In genomic region chr4:20254517-20255250, GRCh38 we compare ENCODE assay signal across 1 cellular context.
A peak's percentile ranks its signal among the peaks of the same experiment; 100 is the strongest.
TF ChIP-seq lines count a peak whose summit lies in the region.

No MANE protein-coding gene starts in this region.

TF ChIP-seq in HEK293, 187 proteins besides CTCF, POLR2A, EP300 and RAD21 (continued from another document and continues in another):
- TF ChIP-seq ZNF449 (tag by site-specific recombination; IDR thresholded peaks at IDR 0.05) (peak; percentile 71), ZNF10 (tag by site-specific recombination; IDR thresholded peaks at IDR 0.05) (no peak), ZNF530 (tag by site-specific recombination; IDR thresholded peaks at IDR 0.05; ENCODE audit: low read depth) (no peak), SP3 (tag by site-specific recombination; IDR thresholded peaks at IDR 0.05) (no peak), ZNF701 (tag by site-specific recombination; IDR thresholded peaks at IDR 0.05) (no peak), ZFP37 (tag by site-specific recombination; IDR thresholded peaks at IDR 0.05) (no peak), ZNF335 (tag by site-specific recombination; conservative IDR thresholded peaks at IDR 0.05) (0 out of 2 replicates have a peak, but pooled peaks have one; percentile 12), ZFHX2 (tag by site-specific recombination; conservative IDR thresholded peaks at IDR 0.05) (peak; percentile 59), ZNF792 (tag by site-specific recombination; IDR thresholded peaks at IDR 0.05) (no peak), ZNF239 (tag by site-specific recombination; IDR thresholded peaks at IDR 0.05) (no peak), ZNF48 (tag by site-specific recombination; IDR thresholded peaks at IDR 0.05) (no peak), ZIC2 (tag by site-specific recombination; IDR thresholded peaks at IDR 0.05) (0 out of 2 replicates have a peak, but pooled peaks have one; percentile 15), ZNF274 (IDR thresholded peaks at IDR 0.05; ENCODE audit: low read length) (no peak), ZNF274 (tag by site-specific recombination; IDR thresholded peaks at IDR 0.05; ENCODE audit: borderline replicate concordance) (no peak), ZNF548 (tag by site-specific recombination; IDR thresholded peaks at IDR 0.05) (no peak), ZNF341 (tag by site-specific recombination; IDR thresholded peaks at IDR 0.05; ENCODE audit: low read depth) (peak; percentile 88), ZNF600 (tag by site-specific recombination; IDR thresholded peaks at IDR 0.05) (no peak), ZBTB11 (tag by site-specific recombination; conservative IDR thresholded peaks at IDR 0.05; ENCODE audit: low read depth) (no peak), ZNF623 (tag by site-specific recombination; IDR thresholded peaks at IDR 0.05) (no peak), ZNF140 (tag by site-specific recombination; IDR thresholded peaks at IDR 0.05) (no peak), ZNF626 (tag by site-specific recombination; IDR thresholded peaks at IDR 0.05) (no peak), ZNF830 (tag by site-specific recombination; IDR thresholded peaks at IDR 0.05; ENCODE audit: low read depth) (no peak), BCL11B (tag by site-specific recombination; IDR thresholded peaks at IDR 0.05; ENCODE audit: low read depth) (peak; percentile 23; the same call in 1 of the 2 replicates), GLIS2 (tag by site-specific recombination; IDR thresholded peaks at IDR 0.05) (peak; percentile 54), ZFP3 (tag by site-specific recombination; IDR thresholded peaks at IDR 0.05; ENCODE audit: low read depth) (no peak), SP7 (tag by site-specific recombination; IDR thresholded peaks at IDR 0.05) (0 out of 2 replicates have a peak, but pooled peaks have one; percentile 29), ZNF501 (tag by site-specific recombination; IDR thresholded peaks at IDR 0.05) (no peak), ZNF155 (tag by site-specific recombination; IDR thresholded peaks at IDR 0.05) (no peak), ZNF776 (tag by site-specific recombination; IDR thresholded peaks at IDR 0.05; ENCODE audit: borderline replicate concordance) (no peak), ZNF19 (tag by site-specific recombination; IDR thresholded peaks at IDR 0.05; ENCODE audit: low read depth) (no peak), SCRT2 (tag by site-specific recombination; IDR thresholded peaks at IDR 0.05) (no peak), OSR2 (tag by site-specific recombination; IDR thresholded peaks at IDR 0.05) (no peak), ZNF146 (tag by site-specific recombination; IDR thresholded peaks at IDR 0.05) (no peak), MYNN (tag by site-specific recombination; IDR thresholded peaks at IDR 0.05; ENCODE audit: borderline replicate concordance) (no peak), ZNF561 (tag by site-specific recombination; IDR thresholded peaks at IDR 0.05; ENCODE audit: borderline replicate concordance) (no peak), ZNF473 (tag by site-specific recombination; IDR thresholded peaks at IDR 0.05) (no peak), ZNF2 (tag by site-specific recombination; IDR thresholded peaks at IDR 0.05) (no peak), ZNF114 (tag by site-specific recombination; IDR thresholded peaks at IDR 0.05) (no peak), ZNF24 (tag by site-specific recombination; IDR thresholded peaks at IDR 0.05) (no peak), KLF7 (tag by site-specific recombination; IDR thresholded peaks at IDR 0.05; ENCODE audit: borderline replicate concordance) (no peak), ZNF266 (tag by site-specific recombination; IDR thresholded peaks at IDR 0.05; ENCODE audit: low read depth) (no peak), ZXDB (tag by site-specific recombination; IDR thresholded peaks at IDR 0.05) (0 out of 2 replicates have a peak, but pooled peaks have one; percentile 26), ZNF148 (tag by site-specific recombination; IDR thresholded peaks at IDR 0.05; ENCODE audit: borderline replicate concordance) (no peak), ZNF664 (tag by site-specific recombination; IDR thresholded peaks at IDR 0.05) (no peak)
- TF ChIP-seq, protein P1, sequence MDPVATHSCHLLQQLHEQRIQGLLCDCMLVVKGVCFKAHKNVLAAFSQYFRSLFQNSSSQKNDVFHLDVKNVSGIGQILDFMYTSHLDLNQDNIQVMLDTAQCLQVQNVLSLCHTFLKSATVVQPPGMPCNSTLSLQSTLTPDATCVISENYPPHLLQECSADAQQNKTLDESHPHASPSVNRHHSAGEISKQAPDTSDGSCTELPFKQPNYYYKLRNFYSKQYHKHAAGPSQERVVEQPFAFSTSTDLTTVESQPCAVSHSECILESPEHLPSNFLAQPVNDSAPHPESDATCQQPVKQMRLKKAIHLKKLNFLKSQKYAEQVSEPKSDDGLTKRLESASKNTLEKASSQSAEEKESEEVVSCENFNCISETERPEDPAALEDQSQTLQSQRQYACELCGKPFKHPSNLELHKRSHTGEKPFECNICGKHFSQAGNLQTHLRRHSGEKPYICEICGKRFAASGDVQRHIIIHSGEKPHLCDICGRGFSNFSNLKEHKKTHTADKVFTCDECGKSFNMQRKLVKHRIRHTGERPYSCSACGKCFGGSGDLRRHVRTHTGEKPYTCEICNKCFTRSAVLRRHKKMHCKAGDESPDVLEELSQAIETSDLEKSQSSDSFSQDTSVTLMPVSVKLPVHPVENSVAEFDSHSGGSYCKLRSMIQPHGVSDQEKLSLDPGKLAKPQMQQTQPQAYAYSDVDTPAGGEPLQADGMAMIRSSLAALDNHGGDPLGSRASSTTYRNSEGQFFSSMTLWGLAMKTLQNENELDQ (tag by site-specific recombination; IDR thresholded peaks at IDR 0.05; ENCODE audit: low read depth): no peak
- TF ChIP-seq, protein P2, sequence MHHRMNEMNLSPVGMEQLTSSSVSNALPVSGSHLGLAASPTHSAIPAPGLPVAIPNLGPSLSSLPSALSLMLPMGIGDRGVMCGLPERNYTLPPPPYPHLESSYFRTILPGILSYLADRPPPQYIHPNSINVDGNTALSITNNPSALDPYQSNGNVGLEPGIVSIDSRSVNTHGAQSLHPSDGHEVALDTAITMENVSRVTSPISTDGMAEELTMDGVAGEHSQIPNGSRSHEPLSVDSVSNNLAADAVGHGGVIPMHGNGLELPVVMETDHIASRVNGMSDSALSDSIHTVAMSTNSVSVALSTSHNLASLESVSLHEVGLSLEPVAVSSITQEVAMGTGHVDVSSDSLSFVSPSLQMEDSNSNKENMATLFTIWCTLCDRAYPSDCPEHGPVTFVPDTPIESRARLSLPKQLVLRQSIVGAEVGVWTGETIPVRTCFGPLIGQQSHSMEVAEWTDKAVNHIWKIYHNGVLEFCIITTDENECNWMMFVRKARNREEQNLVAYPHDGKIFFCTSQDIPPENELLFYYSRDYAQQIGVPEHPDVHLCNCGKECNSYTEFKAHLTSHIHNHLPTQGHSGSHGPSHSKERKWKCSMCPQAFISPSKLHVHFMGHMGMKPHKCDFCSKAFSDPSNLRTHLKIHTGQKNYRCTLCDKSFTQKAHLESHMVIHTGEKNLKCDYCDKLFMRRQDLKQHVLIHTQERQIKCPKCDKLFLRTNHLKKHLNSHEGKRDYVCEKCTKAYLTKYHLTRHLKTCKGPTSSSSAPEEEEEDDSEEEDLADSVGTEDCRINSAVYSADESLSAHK (tag by site-specific recombination; IDR thresholded peaks at IDR 0.05): peak; percentile 99
- TF ChIP-seq, protein P3, sequence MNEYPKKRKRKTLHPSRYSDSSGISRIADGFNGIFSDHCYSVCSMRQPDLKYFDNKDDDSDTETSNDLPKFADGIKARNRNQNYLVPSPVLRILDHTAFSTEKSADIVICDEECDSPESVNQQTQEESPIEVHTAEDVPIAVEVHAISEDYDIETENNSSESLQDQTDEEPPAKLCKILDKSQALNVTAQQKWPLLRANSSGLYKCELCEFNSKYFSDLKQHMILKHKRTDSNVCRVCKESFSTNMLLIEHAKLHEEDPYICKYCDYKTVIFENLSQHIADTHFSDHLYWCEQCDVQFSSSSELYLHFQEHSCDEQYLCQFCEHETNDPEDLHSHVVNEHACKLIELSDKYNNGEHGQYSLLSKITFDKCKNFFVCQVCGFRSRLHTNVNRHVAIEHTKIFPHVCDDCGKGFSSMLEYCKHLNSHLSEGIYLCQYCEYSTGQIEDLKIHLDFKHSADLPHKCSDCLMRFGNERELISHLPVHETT (tag by site-specific recombination; IDR thresholded peaks at IDR 0.05): no peak
- TF ChIP-seq, protein P4, sequence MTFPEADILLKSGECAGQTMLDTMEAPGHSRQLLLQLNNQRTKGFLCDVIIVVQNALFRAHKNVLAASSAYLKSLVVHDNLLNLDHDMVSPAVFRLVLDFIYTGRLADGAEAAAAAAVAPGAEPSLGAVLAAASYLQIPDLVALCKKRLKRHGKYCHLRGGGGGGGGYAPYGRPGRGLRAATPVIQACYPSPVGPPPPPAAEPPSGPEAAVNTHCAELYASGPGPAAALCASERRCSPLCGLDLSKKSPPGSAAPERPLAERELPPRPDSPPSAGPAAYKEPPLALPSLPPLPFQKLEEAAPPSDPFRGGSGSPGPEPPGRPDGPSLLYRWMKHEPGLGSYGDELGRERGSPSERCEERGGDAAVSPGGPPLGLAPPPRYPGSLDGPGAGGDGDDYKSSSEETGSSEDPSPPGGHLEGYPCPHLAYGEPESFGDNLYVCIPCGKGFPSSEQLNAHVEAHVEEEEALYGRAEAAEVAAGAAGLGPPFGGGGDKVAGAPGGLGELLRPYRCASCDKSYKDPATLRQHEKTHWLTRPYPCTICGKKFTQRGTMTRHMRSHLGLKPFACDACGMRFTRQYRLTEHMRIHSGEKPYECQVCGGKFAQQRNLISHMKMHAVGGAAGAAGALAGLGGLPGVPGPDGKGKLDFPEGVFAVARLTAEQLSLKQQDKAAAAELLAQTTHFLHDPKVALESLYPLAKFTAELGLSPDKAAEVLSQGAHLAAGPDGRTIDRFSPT (tag by site-specific recombination; IDR thresholded peaks at IDR 0.05): no peak
